Comparison of ENCODE assay signal across 1 cellular context in the genomic region with DNA sequence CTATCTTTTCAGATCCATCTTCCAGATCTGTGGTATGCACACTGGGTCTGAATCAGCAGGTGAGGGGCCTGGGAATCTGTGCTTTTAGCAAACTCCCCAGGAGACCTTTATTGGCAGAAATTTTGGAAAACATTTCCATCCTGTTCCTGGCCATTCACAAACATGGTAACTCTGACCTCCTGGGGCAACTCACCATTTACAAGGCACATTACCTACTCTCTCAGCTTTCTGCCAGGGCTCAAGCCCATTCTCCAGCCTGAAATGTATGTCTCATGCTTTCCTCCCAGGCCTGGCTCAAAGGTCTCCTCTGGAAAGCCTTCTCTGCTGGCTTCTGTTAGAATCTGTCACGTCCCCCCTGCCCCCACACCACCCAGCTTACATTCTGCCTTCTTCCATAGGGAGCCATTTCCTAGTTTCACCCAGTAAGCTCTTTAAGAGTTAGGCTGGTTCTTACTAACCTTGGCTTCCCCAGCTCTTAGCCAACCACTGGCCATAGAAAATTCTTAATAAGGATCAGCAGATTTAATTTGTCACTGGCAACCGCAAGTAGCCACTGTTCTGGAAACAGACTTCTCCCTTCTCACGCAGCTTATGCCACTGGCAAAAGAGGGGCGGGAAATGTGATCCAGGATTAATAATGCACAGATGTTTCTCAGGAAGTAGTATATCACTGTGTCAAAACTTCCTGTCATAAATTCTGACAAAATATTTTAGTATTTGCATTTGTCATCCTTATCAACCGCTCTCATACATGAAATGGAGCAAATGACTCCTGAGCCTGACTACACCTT.
TF ChIP-seq lines count a peak whose summit lies in the region.

No MANE protein-coding gene starts in this region.

TF ChIP-seq in endothelial cell of umbilical vein, 7 proteins besides CTCF, POLR2A, EP300 and RAD21:
- TF ChIP-seq JUN (IDR thresholded peaks at IDR 0.05; ENCODE audit: borderline replicate concordance, insufficient read depth, insufficient read length, low read depth) (no peak), GATA2 (IDR thresholded peaks at IDR 0.05; ENCODE audit: insufficient read depth, insufficient read length, low read depth, low read length) (no peak), EZH2 (IDR thresholded peaks at IDR 0.05; ENCODE audit: borderline replicate concordance, low read depth, low read length, severe bottlenecking) (no peak)
- TF ChIP-seq, protein P1, sequence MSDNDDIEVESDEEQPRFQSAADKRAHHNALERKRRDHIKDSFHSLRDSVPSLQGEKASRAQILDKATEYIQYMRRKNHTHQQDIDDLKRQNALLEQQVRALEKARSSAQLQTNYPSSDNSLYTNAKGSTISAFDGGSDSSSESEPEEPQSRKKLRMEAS (IDR thresholded peaks at IDR 0.05; ENCODE audit: insufficient read depth, insufficient read length), result no peak
TF ChIP-seq in endothelial cell of umbilical vein: peak in this region for 0.
